ENCODE assay signal across 29 cellular contexts in genomic region chr11:115390441-115390840, GRCh38.
DNase-seq lines count a peak whose midpoint lies in the region; ATAC-seq and TF ChIP-seq lines count a peak whose summit lies in the region.
"Had no signal": no experiment of that assay in that cellular context is flagged by ENCODE, and none has a peak within 500 bp of the region (broad histone marks: within the 10 kb centered on the region; RNA-seq: fewer than 3 reads in every experiment).

No MANE protein-coding gene starts in this region.

- no peak for ATAC-seq in activated T-cell treated with anti-CD3 and anti-CD28 coated beads, Interleukin-2, amount 50 U/mL, for 4 hours
- no peak for ATAC-seq in esophagus mucosa
- ATAC-seq: effector memory CD8-positive, alpha-beta T cell had no signal

- H3K27ac Mint-ChIP-seq in brain = no peak overlapping the region

- 70% methylated on average over 1 of the region's 1 CpG for WGBS in suprapubic skin

- H3K4me1 ChIP-seq in DOHH2 (ENCODE audit: control insufficient read depth, low read length) (peaks cover 19% of the 10 kb centered on the region), suprapubic skin (no peaks in the 10 kb centered on the region)
- H3K4me1 ChIP-seq: ascending aorta, right atrium auricular region, testis had no signal

- no peak for TF ChIP-seq POLR2A in suprapubic skin (IDR thresholded peaks at IDR 0.05)

- H3K36me3 ChIP-seq in DOHH2 (ENCODE audit: control insufficient read depth, low read length) = no peaks in the 10 kb centered on the region
- H3K36me3 ChIP-seq in H7 (replicated peaks; ENCODE audit: control insufficient read depth, insufficient read depth, low read length) = no peaks in the 10 kb centered on the region
- no peaks in the 10 kb centered on the region for H3K36me3 ChIP-seq in suprapubic skin
- H3K36me3 ChIP-seq: ascending aorta; BLaER1 treated with 17β-estradiol and CSF1 and Interleukin-3, amounts not matched to agents 10 nM and 100 nM; HAP-1; right atrium auricular region; WERI-Rb-1 had no signal

- DNase-seq in H7 (peak; percentile 10), NOMO-1 (lab: John Stamatoyannopoulos, UW; ENCODE audit: unreplicated experiment in 2 of 2) (peak; percentile 44 to 67), suprapubic skin (ENCODE audit: low spot score in 2 of 2) (no peak)
- no peak for DNase-seq in activated T-cell treated with anti-CD3 and anti-CD28 coated beads, Interleukin-2, amount 50 U/mL, for 4 hours
- no peak for DNase-seq in activated effector memory CD4-positive, alpha-beta T cell treated with anti-CD3 and anti-CD28 coated beads, Interleukin-2, amount 50 U/mL, for 16 hours
- DNase-seq: activated CD4-positive, alpha-beta T cell treated with anti-CD3 and anti-CD28 coated beads for 48 hours; activated T-cell treated with anti-CD3 and anti-CD28 coated beads, Interleukin-2, amount 50 U/mL, for 1 hour; cortex of kidney; DMS153; effector memory CD8-positive, alpha-beta T cell; NCI-H1694; NCI-H82; PC-9; posterior cingulate gyrus; SHP77; stimulated activated naive CD4-positive, alpha-beta T cell treated with Interleukin-2 at 50 U/mL for 16 hours; SW 1271; T1000; testis; WERI-Rb-1 had no signal

- no peaks in the 10 kb centered on the region for H3K27me3 Mint-ChIP-seq in brain
- peaks cover 2% of the 10 kb centered on the region for H3K27me3 Mint-ChIP-seq in activated T-cell treated with anti-CD3 and anti-CD28 coated beads, Interleukin-2, amount 50 U/mL, for 4 hours (ENCODE audit: low read depth)

- no peaks in the 10 kb centered on the region for H3F3A ChIP-seq in DOHH2 (ENCODE audit: control insufficient read depth, insufficient read depth)

- no peaks in the 10 kb centered on the region for H3K9me3 ChIP-seq in DOHH2 (ENCODE audit: control insufficient read depth, insufficient read depth, low read length)
- H3K9me3 ChIP-seq in suprapubic skin = no peaks in the 10 kb centered on the region
- H3K9me3 ChIP-seq: ascending aorta; BLaER1 treated with 17β-estradiol and CSF1 and Interleukin-3, amounts not matched to agents 10 nM and 100 nM; HAP-1; right atrium auricular region; testis had no signal

- TF ChIP-seq EP300 in suprapubic skin (IDR thresholded peaks at IDR 0.05) = no peak

- no peaks in the 10 kb centered on the region for H3K36me3 Mint-ChIP-seq in brain
- H3K36me3 Mint-ChIP-seq in activated T-cell treated with anti-CD3 and anti-CD28 coated beads, Interleukin-2, amount 50 U/mL, for 4 hours (ENCODE audit: insufficient read depth) = no peaks in the 10 kb centered on the region

- H3K4me3 Mint-ChIP-seq in brain = peak overlapping the region in 3 of 5 experiments; percentile 26 to 45 (median 29)
- no peak overlapping the region for H3K4me3 Mint-ChIP-seq in activated T-cell treated with anti-CD3 and anti-CD28 coated beads, Interleukin-2, amount 50 U/mL, for 4 hours
- H3K4me3 Mint-ChIP-seq: effector memory CD8-positive, alpha-beta T cell had no signal

- H3K79me2 ChIP-seq in DOHH2 (ENCODE audit: control insufficient read depth, low read length) = no peaks in the 10 kb centered on the region

- peaks cover 86% of the 10 kb centered on the region for H3K4me1 Mint-ChIP-seq in brain
- H3K4me1 Mint-ChIP-seq in activated T-cell treated with anti-CD3 and anti-CD28 coated beads, Interleukin-2, amount 50 U/mL, for 4 hours (ENCODE audit: low read depth) = no peaks in the 10 kb centered on the region

- H3K4me3 ChIP-seq in DOHH2 (ENCODE audit: low read length) (0 out of 2 replicates have a peak overlapping the region, but pooled peaks have one; percentile 11), H7 (ENCODE audit: insufficient read depth, low read depth, low read length) (no peak overlapping the region), suprapubic skin (no peak overlapping the region)
- H3K4me3 ChIP-seq: ascending aorta; BLaER1 treated with 17β-estradiol and CSF1 and Interleukin-3, amounts not matched to agents 10 nM and 100 nM; HAP-1; PC-9; right atrium auricular region; smooth muscle cell; testis had no signal

- H3K9me2 ChIP-seq in DOHH2 (replicated peaks; ENCODE audit: control insufficient read depth, low read length) = no peaks in the 10 kb centered on the region

- no peaks in the 10 kb centered on the region for H4K20me1 ChIP-seq in DOHH2 (ENCODE audit: control insufficient read depth, insufficient read depth, low read depth, low read length)
- H4K20me1 ChIP-seq: BLaER1 treated with 17β-estradiol and CSF1 and Interleukin-3, amounts not matched to agents 10 nM and 100 nM had no signal

- H3K27me3 ChIP-seq in DOHH2 (ENCODE audit: control insufficient read depth, low read length) = no peaks in the 10 kb centered on the region
- H3K27me3 ChIP-seq in H7 (ENCODE audit: control insufficient read depth, insufficient read depth, low read length) = peaks cover 92% of the 10 kb centered on the region
- no peaks in the 10 kb centered on the region for H3K27me3 ChIP-seq in suprapubic skin
- H3K27me3 ChIP-seq: ascending aorta; BLaER1 treated with 17β-estradiol and CSF1 and Interleukin-3, amounts not matched to agents 10 nM and 100 nM; right atrium auricular region; testis had no signal

- no peaks in the 10 kb centered on the region for H3K9me3 Mint-ChIP-seq in brain
- H3K9me3 Mint-ChIP-seq in activated T-cell treated with anti-CD3 and anti-CD28 coated beads, Interleukin-2, amount 50 U/mL, for 4 hours = no peaks in the 10 kb centered on the region
- H3K9me3 Mint-ChIP-seq: effector memory CD8-positive, alpha-beta T cell had no signal

- H3K4me2 ChIP-seq in DOHH2 (ENCODE audit: low read length) = peak overlapping the region; percentile 31
- H3K4me2 ChIP-seq: PC-9, smooth muscle cell had no signal

- H3K27ac ChIP-seq in DOHH2 (ENCODE audit: low read depth, low read length) (no peak overlapping the region), suprapubic skin (no peak overlapping the region)
- H3K27ac ChIP-seq: 22Rv1; ascending aorta; BLaER1 treated with 17β-estradiol and CSF1 and Interleukin-3, amounts not matched to agents 10 nM and 100 nM; PC-9; right atrium auricular region; testis; WERI-Rb-1 had no signal

- TF ChIP-seq CTCF in DOHH2 (IDR thresholded peaks at IDR 0.05; ENCODE audit: low read depth, low read length, poor library complexity, severe bottlenecking) (no peak), brain (conservative IDR thresholded peaks at IDR 0.05) (no peak), suprapubic skin (IDR thresholded peaks at IDR 0.05) (no peak)

Comparison
In these comparisons a context has a peak if more than half of its experiments do, and no peak if none do; other contexts are left out.
1. DNase-seq: peak in H7 (single experiment) and NOMO-1 (2 of 2); none in activated T-cell treated with anti-CD3 and anti-CD28 coated beads, Interleukin-2, amount 50 U/mL, for 4 hours (single experiment), suprapubic skin (0 of 2) and activated effector memory CD4-positive, alpha-beta T cell treated with anti-CD3 and anti-CD28 coated beads, Interleukin-2, amount 50 U/mL, for 16 hours (single experiment).